ENCODE assay signal across 23 cellular contexts in the genomic region with DNA sequence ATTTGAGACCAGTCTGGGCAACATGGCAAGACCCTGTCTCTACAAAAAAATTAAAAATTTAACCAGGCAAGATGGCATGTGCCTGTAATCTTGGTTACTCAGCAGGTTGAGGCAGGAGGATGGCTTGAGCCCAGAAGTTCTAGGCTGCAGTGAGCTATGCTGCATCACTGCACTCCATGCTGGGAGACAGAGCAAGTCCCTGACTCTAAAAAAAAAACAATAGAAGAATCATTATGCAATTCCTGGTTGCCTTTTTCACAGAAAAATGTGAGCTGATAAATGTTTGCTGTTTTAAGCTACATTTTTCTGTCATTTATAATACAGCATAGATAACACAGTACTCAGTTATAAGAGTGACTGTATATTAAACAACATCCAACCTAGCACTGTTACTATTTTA.
DNase-seq lines count a peak whose midpoint lies in the region; ATAC-seq and TF ChIP-seq lines count a peak whose summit lies in the region.
"Had no signal": no experiment of that assay in that cellular context is flagged by ENCODE, and none has a peak within 500 bp of the region (broad histone marks: within the 10 kb centered on the region; RNA-seq: fewer than 3 reads in every experiment).

No MANE protein-coding gene starts in this region.

- no peaks in the 10 kb centered on the region for H3F3A ChIP-seq in GM23248 (ENCODE audit: insufficient read depth)

- peak; percentile 19 for DNase-seq in AG04449 (ENCODE audit: low read depth, low spot score)
- peak; percentile 19 for DNase-seq in GM23248
- peak; percentile 17 for DNase-seq in astrocyte of the spinal cord (ENCODE audit: low read depth, low spot score)
- DNase-seq in hepatic stellate cell (ENCODE audit: low spot score) = peak; percentile 1
- no peak for DNase-seq in SJCRH30
- no peak for DNase-seq in posterior vena cava (ENCODE audit: low spot score)
- DNase-seq: BE2C; CD4-positive, CD25-positive, alpha-beta regulatory T cell; COR-L47; GF-D8; MV-4-11; NCI-H1417; NCI-H187; NCI-H2227 treated with DMSO at 0.1 percent for 48 hours; NCI-H524; NCI-H82; PC-9 had no signal

- H3K9me3 ChIP-seq in GM23248 (ENCODE audit: low read depth) (peaks cover 4% of the 10 kb centered on the region), SJCRH30 (replicated peaks) (no peaks in the 10 kb centered on the region)
- H3K9me3 ChIP-seq: BE2C had no signal

- H3K36me3 ChIP-seq in GM23248 (ENCODE audit: low read depth) = peaks cover 4% of the 10 kb centered on the region; the same call in 1 of the 2 replicates
- no peaks in the 10 kb centered on the region for H3K36me3 ChIP-seq in SJCRH30
- H3K36me3 ChIP-seq: BE2C had no signal

- no peaks in the 10 kb centered on the region for H4K20me1 ChIP-seq in GM23248 (ENCODE audit: insufficient read depth)

- no peaks in the 10 kb centered on the region for H3K79me2 ChIP-seq in GM23248 (ENCODE audit: insufficient read depth)

- in situ Hi-C loops in GM23248 (cut with MboI) (no loop called here), astrocyte of the spinal cord (cut with HindIII; ENCODE audit: low sequenced_read_pairs) (no loop called here)

- intact Hi-C loops in posterior vena cava (cut with DNase I) = no loop called here

- H3K27ac ChIP-seq in GM23248 (no peak overlapping the region), SJCRH30 (no peak overlapping the region)
- H3K27ac ChIP-seq: 22Rv1, KMS-11, PC-9, RWPE1 had no signal

- no peak overlapping the region for H3K9ac ChIP-seq in GM23248
- H3K9ac ChIP-seq: KMS-11 had no signal

- ATAC-seq in GM21786 (IDR thresholded peaks at IDR 0.05; ENCODE audit: unreplicated experiment) (no peak), HG02885 (IDR thresholded peaks at IDR 0.05; ENCODE audit: poor library complexity, unreplicated experiment) (no peak)
- ATAC-seq: HepG2 had no signal

- no peaks in the 10 kb centered on the region for H3K4me1 ChIP-seq in GM23248 (ENCODE audit: insufficient read depth)
- no peaks in the 10 kb centered on the region for H3K4me1 ChIP-seq in SJCRH30
- H3K4me1 ChIP-seq: BE2C had no signal

- no peaks in the 10 kb centered on the region for H3K9me2 ChIP-seq in GM23248 (ENCODE audit: insufficient read depth)

- TF ChIP-seq CTCF in AG04449 (IDR thresholded peaks at IDR 0.05; ENCODE audit: insufficient read depth, low read length, missing control alignments) (no peak), astrocyte of the spinal cord (IDR thresholded peaks at IDR 0.05; ENCODE audit: low read depth, low read length) (no peak)

- CTCF ChIA-PET in AG04449 (lab: Yijun Ruan, JAX) = no interaction called here

- no peaks in the 10 kb centered on the region for H3K27me3 ChIP-seq in GM23248 (replicated peaks; ENCODE audit: insufficient read depth)
- no peaks in the 10 kb centered on the region for H3K27me3 ChIP-seq in SJCRH30
- H3K27me3 ChIP-seq: BE2C had no signal

- H3K4me3 ChIP-seq in AG04449 (ENCODE audit: low read depth, low read length) (no peak overlapping the region), GM23248 (no peak overlapping the region), astrocyte of the spinal cord (ENCODE audit: low read depth, low read length) (no peak overlapping the region), SJCRH30 (no peak overlapping the region)
- H3K4me3 ChIP-seq: PC-9 had no signal

- H3K4me2 ChIP-seq in GM23248 (ENCODE audit: unreplicated experiment) = no peak overlapping the region
- H3K4me2 ChIP-seq: KMS-11, PC-9 had no signal

- H2AFZ ChIP-seq in GM23248 = no peak overlapping the region
- H2AFZ ChIP-seq: PC-9 had no signal

- POLR2A ChIA-PET in AG04449 (lab: Yijun Ruan, JAX) = no interaction called here

Comparison
In these comparisons a context has a peak if more than half of its experiments do, and no peak if none do; other contexts are left out.
1. DNase-seq: peak in AG04449 (single experiment), GM23248 (single experiment), astrocyte of the spinal cord (single experiment) and hepatic stellate cell (single experiment); none in SJCRH30 (0 of 2) and posterior vena cava (single experiment).